ENCODE assay signal across 8 cellular contexts in the genomic region with DNA sequence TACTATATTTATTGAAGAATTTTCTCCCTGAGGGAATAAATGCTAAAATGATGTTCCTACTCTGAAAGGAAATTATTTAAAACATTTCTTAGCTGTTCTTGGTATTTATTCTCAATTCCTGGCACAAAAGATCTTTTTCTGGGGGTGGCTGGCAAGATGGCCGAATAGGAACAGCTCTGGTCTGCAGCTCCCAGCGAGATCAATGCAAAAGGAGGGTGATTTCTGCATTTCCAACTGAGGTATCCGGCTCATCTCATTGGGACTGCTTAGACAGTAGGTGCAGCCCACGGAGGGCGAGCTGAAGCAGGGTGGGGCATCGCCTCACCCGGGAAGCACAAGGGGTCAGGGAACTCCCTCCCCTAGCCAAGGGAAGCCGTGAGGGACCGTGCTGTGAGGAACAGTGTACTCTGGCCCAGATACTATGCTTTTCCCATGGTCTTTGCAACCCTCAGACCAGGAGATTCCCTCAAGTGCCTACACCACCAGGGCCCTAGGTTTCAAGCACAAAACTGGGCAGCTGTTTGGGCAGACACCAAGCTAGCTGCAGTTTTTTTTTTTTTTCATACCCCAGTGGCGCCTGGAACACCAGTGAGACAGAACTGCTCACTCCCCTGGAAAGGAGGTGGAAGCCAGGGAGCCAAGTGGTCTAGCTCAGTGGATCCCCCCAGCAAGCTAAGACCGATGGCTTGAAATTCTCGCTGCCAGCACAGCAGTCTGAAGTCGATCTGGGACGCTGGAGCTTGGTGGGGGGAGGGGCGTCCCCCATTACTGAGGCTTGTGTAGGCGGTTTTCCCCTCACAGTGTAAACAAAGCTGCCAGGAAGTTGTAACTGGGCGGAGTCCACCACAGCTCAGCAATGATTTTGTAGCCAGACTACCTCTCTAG.
DNase-seq lines count a peak whose midpoint lies in the region; ATAC-seq and TF ChIP-seq lines count a peak whose summit lies in the region.
"Not testable (repeated sequence)": the region's sequence is repeated elsewhere in the genome, so short reads cannot be mapped to it uniquely, and the experiment has no call there.

No MANE protein-coding gene starts in this region.

- TF ChIP-seq CTCF in AG09319 (IDR thresholded peaks at IDR 0.05; ENCODE audit: low read depth, low read length); cardiac fibroblast (IDR thresholded peaks at IDR 0.05; ENCODE audit: low read depth, low read length): not testable (repeated sequence)

- not testable (repeated sequence) for H3K4me3 ChIP-seq in cardiac fibroblast (replicated peaks in 1 of 2; ENCODE audit: low read depth in 2 of 2, low read length in 2 of 2)

- ATAC-seq in GM19324 (IDR thresholded peaks at IDR 0.05; ENCODE audit: low FRiP score, unreplicated experiment) (peak; percentile 86), HG03135 (IDR thresholded peaks at IDR 0.05; ENCODE audit: unreplicated experiment) (peak; percentile 89), left lobe of liver (peak; percentile 34)

- DNase-seq in AG09319 (ENCODE audit: extremely low read depth, low read depth): peak; percentile 5
- DNase-seq in NCI-H82 (lab: John Stamatoyannopoulos, UW): peak; percentile 33
- DNase-seq in activated CD4-positive, alpha-beta T cell treated with anti-CD3 and anti-CD28 coated beads, Interleukin-2, amount 50 U/mL, for 48 hours: peak; percentile 23 to 27
- DNase-seq in cardiac fibroblast (ENCODE audit: low read depth in 2 of 2): peak; percentile 19 to 56
- DNase-seq in left lobe of liver (ENCODE audit: low spot score): peak; percentile 45
- DNase-seq in stimulated activated CD4-positive, alpha-beta T cell treated with anti-CD3 and anti-CD28 coated beads, Interleukin-2, amount 100 ng/mL, for 4 hours (ENCODE audit: low read depth): peak; percentile 9

Comparison
In these comparisons a context has a peak if more than half of its experiments do, and no peak if none do; other contexts are left out.
1. ATAC-seq: peak in every context shown above with its lines; median percentile 89 in HG03135; 86 in GM19324; 34 in left lobe of liver.